In the genomic region with DNA sequence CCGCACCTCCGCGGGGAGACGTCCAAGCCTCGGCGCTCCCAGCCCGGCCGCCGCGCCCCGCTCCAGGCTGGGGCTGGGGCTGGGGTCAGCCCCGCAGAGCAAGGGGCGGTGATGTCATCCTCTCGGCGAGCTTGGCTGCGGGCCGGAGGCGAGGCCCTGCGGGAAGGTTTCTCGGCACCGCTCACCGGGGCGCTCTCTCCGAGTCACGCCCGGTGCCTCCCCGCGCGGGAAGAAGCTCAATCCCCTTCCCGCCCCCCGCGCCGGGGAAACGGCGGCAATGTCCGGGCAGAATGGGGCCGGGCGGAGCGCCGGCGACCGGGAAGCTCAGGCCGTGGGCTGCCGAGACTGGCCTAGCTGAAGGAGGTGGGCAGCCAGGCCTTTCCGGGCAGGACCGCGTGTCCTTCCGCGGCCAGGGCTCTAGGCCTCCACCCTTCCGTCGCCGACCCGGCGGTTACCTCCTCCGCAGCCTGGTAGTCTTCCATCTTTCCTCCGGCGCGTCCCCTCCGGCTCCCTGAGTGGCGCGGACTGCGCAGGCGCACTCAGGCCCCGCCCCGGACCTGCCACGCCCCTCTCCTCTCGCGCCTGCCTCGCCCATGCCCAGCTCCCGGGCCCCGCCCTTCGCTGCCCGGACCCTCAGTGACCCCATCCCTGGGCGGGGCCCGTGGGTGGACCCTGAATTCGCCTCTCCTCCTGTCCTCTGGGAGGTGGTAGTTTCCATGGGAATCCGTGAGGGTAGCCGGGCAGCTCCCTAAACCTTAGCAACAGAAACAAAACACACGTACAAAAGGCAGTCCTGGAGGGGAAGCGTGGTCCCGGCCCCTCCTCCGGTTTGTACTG, we compare ENCODE assay signal across 1 cellular context.
TF ChIP-seq lines count a peak whose summit lies in the region.

TSS of gene DYNLT1 (minus strand) at position 517 of the 837 bp plus-strand sequence. CDS start at position 482, 35 bp downstream.

TF ChIP-seq in K562, 482 proteins besides CTCF, POLR2A, EP300 and RAD21 (continued from another document and continues in another):
- no peak for TF ChIP-seq E4F1 (CRISPR knock-in tag; IDR thresholded peaks at IDR 0.05; ENCODE audit: borderline replicate concordance)
- peak; percentile 80 for TF ChIP-seq RFX1 (IDR thresholded peaks at IDR 0.05)
- TF ChIP-seq RBM17 (IDR thresholded peaks at IDR 0.05; ENCODE audit: borderline replicate concordance, low read depth, low read length) = no peak
- TF ChIP-seq, protein P1, sequence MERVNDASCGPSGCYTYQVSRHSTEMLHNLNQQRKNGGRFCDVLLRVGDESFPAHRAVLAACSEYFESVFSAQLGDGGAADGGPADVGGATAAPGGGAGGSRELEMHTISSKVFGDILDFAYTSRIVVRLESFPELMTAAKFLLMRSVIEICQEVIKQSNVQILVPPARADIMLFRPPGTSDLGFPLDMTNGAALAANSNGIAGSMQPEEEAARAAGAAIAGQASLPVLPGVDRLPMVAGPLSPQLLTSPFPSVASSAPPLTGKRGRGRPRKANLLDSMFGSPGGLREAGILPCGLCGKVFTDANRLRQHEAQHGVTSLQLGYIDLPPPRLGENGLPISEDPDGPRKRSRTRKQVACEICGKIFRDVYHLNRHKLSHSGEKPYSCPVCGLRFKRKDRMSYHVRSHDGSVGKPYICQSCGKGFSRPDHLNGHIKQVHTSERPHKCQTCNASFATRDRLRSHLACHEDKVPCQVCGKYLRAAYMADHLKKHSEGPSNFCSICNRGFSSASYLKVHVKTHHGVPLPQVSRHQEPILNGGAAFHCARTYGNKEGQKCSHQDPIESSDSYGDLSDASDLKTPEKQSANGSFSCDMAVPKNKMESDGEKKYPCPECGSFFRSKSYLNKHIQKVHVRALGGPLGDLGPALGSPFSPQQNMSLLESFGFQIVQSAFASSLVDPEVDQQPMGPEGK (CRISPR knock-in tag; IDR thresholded peaks at IDR 0.05; ENCODE audit: borderline replicate concordance) = no peak
- no peak for TF ChIP-seq NFXL1 (CRISPR knock-in tag; IDR thresholded peaks at IDR 0.05)
- TF ChIP-seq, protein P2, sequence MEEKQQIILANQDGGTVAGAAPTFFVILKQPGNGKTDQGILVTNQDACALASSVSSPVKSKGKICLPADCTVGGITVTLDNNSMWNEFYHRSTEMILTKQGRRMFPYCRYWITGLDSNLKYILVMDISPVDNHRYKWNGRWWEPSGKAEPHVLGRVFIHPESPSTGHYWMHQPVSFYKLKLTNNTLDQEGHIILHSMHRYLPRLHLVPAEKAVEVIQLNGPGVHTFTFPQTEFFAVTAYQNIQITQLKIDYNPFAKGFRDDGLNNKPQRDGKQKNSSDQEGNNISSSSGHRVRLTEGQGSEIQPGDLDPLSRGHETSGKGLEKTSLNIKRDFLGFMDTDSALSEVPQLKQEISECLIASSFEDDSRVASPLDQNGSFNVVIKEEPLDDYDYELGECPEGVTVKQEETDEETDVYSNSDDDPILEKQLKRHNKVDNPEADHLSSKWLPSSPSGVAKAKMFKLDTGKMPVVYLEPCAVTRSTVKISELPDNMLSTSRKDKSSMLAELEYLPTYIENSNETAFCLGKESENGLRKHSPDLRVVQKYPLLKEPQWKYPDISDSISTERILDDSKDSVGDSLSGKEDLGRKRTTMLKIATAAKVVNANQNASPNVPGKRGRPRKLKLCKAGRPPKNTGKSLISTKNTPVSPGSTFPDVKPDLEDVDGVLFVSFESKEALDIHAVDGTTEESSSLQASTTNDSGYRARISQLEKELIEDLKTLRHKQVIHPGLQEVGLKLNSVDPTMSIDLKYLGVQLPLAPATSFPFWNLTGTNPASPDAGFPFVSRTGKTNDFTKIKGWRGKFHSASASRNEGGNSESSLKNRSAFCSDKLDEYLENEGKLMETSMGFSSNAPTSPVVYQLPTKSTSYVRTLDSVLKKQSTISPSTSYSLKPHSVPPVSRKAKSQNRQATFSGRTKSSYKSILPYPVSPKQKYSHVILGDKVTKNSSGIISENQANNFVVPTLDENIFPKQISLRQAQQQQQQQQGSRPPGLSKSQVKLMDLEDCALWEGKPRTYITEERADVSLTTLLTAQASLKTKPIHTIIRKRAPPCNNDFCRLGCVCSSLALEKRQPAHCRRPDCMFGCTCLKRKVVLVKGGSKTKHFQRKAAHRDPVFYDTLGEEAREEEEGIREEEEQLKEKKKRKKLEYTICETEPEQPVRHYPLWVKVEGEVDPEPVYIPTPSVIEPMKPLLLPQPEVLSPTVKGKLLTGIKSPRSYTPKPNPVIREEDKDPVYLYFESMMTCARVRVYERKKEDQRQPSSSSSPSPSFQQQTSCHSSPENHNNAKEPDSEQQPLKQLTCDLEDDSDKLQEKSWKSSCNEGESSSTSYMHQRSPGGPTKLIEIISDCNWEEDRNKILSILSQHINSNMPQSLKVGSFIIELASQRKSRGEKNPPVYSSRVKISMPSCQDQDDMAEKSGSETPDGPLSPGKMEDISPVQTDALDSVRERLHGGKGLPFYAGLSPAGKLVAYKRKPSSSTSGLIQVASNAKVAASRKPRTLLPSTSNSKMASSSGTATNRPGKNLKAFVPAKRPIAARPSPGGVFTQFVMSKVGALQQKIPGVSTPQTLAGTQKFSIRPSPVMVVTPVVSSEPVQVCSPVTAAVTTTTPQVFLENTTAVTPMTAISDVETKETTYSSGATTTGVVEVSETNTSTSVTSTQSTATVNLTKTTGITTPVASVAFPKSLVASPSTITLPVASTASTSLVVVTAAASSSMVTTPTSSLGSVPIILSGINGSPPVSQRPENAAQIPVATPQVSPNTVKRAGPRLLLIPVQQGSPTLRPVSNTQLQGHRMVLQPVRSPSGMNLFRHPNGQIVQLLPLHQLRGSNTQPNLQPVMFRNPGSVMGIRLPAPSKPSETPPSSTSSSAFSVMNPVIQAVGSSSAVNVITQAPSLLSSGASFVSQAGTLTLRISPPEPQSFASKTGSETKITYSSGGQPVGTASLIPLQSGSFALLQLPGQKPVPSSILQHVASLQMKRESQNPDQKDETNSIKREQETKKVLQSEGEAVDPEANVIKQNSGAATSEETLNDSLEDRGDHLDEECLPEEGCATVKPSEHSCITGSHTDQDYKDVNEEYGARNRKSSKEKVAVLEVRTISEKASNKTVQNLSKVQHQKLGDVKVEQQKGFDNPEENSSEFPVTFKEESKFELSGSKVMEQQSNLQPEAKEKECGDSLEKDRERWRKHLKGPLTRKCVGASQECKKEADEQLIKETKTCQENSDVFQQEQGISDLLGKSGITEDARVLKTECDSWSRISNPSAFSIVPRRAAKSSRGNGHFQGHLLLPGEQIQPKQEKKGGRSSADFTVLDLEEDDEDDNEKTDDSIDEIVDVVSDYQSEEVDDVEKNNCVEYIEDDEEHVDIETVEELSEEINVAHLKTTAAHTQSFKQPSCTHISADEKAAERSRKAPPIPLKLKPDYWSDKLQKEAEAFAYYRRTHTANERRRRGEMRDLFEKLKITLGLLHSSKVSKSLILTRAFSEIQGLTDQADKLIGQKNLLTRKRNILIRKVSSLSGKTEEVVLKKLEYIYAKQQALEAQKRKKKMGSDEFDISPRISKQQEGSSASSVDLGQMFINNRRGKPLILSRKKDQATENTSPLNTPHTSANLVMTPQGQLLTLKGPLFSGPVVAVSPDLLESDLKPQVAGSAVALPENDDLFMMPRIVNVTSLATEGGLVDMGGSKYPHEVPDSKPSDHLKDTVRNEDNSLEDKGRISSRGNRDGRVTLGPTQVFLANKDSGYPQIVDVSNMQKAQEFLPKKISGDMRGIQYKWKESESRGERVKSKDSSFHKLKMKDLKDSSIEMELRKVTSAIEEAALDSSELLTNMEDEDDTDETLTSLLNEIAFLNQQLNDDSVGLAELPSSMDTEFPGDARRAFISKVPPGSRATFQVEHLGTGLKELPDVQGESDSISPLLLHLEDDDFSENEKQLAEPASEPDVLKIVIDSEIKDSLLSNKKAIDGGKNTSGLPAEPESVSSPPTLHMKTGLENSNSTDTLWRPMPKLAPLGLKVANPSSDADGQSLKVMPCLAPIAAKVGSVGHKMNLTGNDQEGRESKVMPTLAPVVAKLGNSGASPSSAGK (IDR thresholded peaks at IDR 0.05) = peak; percentile 90
- peak; percentile 19; the same call in 1 of the 2 replicates for TF ChIP-seq JUN (IDR thresholded peaks at IDR 0.05; ENCODE audit: borderline replicate concordance, low read depth, low read length)
- TF ChIP-seq JUN (CRISPR knock-in tag; IDR thresholded peaks at IDR 0.05; ENCODE audit: borderline replicate concordance) = peak; percentile 95; the same call in 1 of the 2 replicates
- TF ChIP-seq ETV6 (IDR thresholded peaks at IDR 0.05; ENCODE audit: borderline replicate concordance in 1 of 2, low read depth in 2 of 2, low read length in 1 of 2) = peak in 1 of 2 experiments; percentile 7; a peak in 1 of 4 replicates
- no peak for TF ChIP-seq ETV6 (CRISPR knock-in tag; IDR thresholded peaks at IDR 0.05; ENCODE audit: borderline replicate concordance)
- TF ChIP-seq KAT7 (CRISPR knock-in tag; IDR thresholded peaks at IDR 0.05; ENCODE audit: borderline replicate concordance) = peak; percentile 90; the same call in 1 of the 2 replicates
- peak; percentile 49; the same call in 1 of the 2 replicates for TF ChIP-seq NBN (IDR thresholded peaks at IDR 0.05; ENCODE audit: low read depth)
- TF ChIP-seq, protein P3, sequence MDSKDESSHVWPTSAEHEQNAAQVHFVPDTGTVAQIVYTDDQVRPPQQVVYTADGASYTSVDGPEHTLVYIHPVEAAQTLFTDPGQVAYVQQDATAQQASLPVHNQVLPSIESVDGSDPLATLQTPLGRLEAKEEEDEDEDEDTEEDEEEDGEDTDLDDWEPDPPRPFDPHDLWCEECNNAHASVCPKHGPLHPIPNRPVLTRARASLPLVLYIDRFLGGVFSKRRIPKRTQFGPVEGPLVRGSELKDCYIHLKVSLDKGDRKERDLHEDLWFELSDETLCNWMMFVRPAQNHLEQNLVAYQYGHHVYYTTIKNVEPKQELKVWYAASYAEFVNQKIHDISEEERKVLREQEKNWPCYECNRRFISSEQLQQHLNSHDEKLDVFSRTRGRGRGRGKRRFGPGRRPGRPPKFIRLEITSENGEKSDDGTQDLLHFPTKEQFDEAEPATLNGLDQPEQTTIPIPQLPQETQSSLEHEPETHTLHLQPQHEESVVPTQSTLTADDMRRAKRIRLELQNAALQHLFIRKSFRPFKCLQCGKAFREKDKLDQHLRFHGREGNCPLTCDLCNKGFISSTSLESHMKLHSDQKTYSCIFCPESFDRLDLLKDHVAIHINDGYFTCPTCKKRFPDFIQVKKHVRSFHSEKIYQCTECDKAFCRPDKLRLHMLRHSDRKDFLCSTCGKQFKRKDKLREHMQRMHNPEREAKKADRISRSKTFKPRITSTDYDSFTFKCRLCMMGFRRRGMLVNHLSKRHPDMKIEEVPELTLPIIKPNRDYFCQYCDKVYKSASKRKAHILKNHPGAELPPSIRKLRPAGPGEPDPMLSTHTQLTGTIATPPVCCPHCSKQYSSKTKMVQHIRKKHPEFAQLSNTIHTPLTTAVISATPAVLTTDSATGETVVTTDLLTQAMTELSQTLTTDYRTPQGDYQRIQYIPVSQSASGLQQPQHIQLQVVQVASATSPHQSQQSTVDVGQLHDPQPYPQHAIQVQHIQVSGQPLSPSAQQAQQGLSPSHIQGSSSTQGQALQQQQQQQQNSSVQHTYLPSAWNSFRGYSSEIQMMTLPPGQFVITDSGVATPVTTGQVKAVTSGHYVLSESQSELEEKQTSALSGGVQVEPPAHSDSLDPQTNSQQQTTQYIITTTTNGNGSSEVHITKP (IDR thresholded peaks at IDR 0.05; ENCODE audit: partially characterized antibody) = no peak
- TF ChIP-seq POLR3A (IDR thresholded peaks at IDR 0.05; ENCODE audit: borderline replicate concordance, extremely low read depth, insufficient read depth, insufficient read length) = no peak
- no peak; a peak in 1 of 4 replicates for TF ChIP-seq SRF (CRISPR knock-in tag; IDR thresholded peaks at IDR 0.05)
- peak; percentile 79; the same call in 1 of the 2 replicates for TF ChIP-seq CXXC5 (CRISPR knock-in tag; IDR thresholded peaks at IDR 0.05)
- peak; percentile 49 to 93 (median 86) for TF ChIP-seq YY1 (IDR thresholded peaks at IDR 0.05; ENCODE audit: borderline replicate concordance in 1 of 3, control insufficient read depth in 1 of 3, extremely low read depth in 1 of 3, insufficient read depth in 3 of 3, insufficient read length in 1 of 3, insufficient replicate concordance in 2 of 3, low read depth in 1 of 3, low read length in 2 of 3)
- TF ChIP-seq TAF9B (IDR thresholded peaks at IDR 0.05; ENCODE audit: partially characterized antibody) = peak; percentile 86
- no peak for TF ChIP-seq POLR3G (IDR thresholded peaks at IDR 0.05; ENCODE audit: extremely low read depth, insufficient read length, insufficient replicate concordance)
- no peak for TF ChIP-seq NFE2L1 (tag; IDR thresholded peaks at IDR 0.05; ENCODE audit: borderline replicate concordance, low read depth)
- no peak for TF ChIP-seq RBM39 (optimal IDR thresholded peaks at IDR 0.05; ENCODE audit: low read depth, low read length)
- TF ChIP-seq FOXM1 (IDR thresholded peaks at IDR 0.05; ENCODE audit: low read depth) = no peak
- peak; percentile 93 for TF ChIP-seq FOXM1 (CRISPR knock-in tag; IDR thresholded peaks at IDR 0.05; ENCODE audit: low read depth)
- TF ChIP-seq ZNF224 (CRISPR knock-in tag; IDR thresholded peaks at IDR 0.05) = no peak
- TF ChIP-seq MTF1 (CRISPR knock-in tag; IDR thresholded peaks at IDR 0.05; ENCODE audit: borderline replicate concordance) = no peak
- TF ChIP-seq NR2C2 (CRISPR knock-in tag; IDR thresholded peaks at IDR 0.05) = peak; percentile 64
- TF ChIP-seq NR2C2 (tag; IDR thresholded peaks at IDR 0.05) = peak; percentile 75
- TF ChIP-seq HDGF (IDR thresholded peaks at IDR 0.05) = no peak
- peak; percentile 80 to 93; a peak in 3 of 4 replicates for TF ChIP-seq UBTF (IDR thresholded peaks at IDR 0.05; ENCODE audit: borderline replicate concordance in 1 of 2, low read depth in 2 of 2, low read length in 2 of 2)
